ENCODE assay signal across 2 cellular contexts in genomic region chr15:89630974-89631901, GRCh38.
TF ChIP-seq lines count a peak whose summit lies in the region.

No MANE protein-coding gene starts in this region.

TF ChIP-seq in WTC11, 78 proteins besides CTCF, POLR2A, EP300 and RAD21:
- no peak for TF ChIP-seq GABPB1 (CRISPR knock-in tag; IDR thresholded peaks at IDR 0.05)
- no peak for TF ChIP-seq MYBL2 (CRISPR knock-in tag; IDR thresholded peaks at IDR 0.05)
- no peak for TF ChIP-seq NR2C2 (CRISPR knock-in tag; IDR thresholded peaks at IDR 0.05)
- TF ChIP-seq CREB1 (CRISPR knock-in tag; IDR thresholded peaks at IDR 0.05), result no peak
- no peak for TF ChIP-seq ZNF232 (CRISPR knock-in tag; IDR thresholded peaks at IDR 0.05)
- TF ChIP-seq, protein P1, sequence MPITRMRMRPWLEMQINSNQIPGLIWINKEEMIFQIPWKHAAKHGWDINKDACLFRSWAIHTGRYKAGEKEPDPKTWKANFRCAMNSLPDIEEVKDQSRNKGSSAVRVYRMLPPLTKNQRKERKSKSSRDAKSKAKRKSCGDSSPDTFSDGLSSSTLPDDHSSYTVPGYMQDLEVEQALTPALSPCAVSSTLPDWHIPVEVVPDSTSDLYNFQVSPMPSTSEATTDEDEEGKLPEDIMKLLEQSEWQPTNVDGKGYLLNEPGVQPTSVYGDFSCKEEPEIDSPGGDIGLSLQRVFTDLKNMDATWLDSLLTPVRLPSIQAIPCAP (CRISPR knock-in tag; IDR thresholded peaks at IDR 0.05), result no peak
- TF ChIP-seq FOXP1 (CRISPR knock-in tag; IDR thresholded peaks at IDR 0.05; ENCODE audit: borderline replicate concordance), result peak; percentile 32; the same call in 1 of the 2 replicates

TF ChIP-seq in HepG2, 621 proteins besides CTCF, POLR2A, EP300 and RAD21:
- TF ChIP-seq TAF15 (IDR thresholded peaks at IDR 0.05; ENCODE audit: low read depth, low read length, poor library complexity, severe bottlenecking) (peak; percentile 72), ZNF510 (CRISPR knock-in tag; IDR thresholded peaks at IDR 0.05; ENCODE audit: low read depth) (no peak), ZBTB38 (CRISPR knock-in tag; IDR thresholded peaks at IDR 0.05) (0 out of 2 replicates have a peak, but pooled peaks have one; percentile 24), AGO2 (optimal IDR thresholded peaks at IDR 0.05; ENCODE audit: low read depth, low read length) (peak; percentile 41), ZFP91 (CRISPR knock-in tag; IDR thresholded peaks at IDR 0.05; ENCODE audit: borderline replicate concordance) (0 out of 2 replicates have a peak, but pooled peaks have one; percentile 31), ZC3H13 (CRISPR knock-in tag; IDR thresholded peaks at IDR 0.05) (peak; percentile 56; the same call in 1 of the 2 replicates), SKIL (CRISPR knock-in tag; IDR thresholded peaks at IDR 0.05; ENCODE audit: borderline replicate concordance) (no peak)
